8 cellular contexts compared by ENCODE assay signal in genomic region chr13:94824601-94825000, GRCh38.
"Had no signal": no experiment of that assay in that cellular context is flagged by ENCODE, and none has a peak within 500 bp of the region (broad histone marks: within the 10 kb centered on the region; RNA-seq: fewer than 3 reads in every experiment).

No MANE protein-coding gene starts in this region.

- H3K4me3 Mint-ChIP-seq: GM23338, HFFc6 had no signal

- DNase-seq: H7, HCEC 1CT, HFFc6, IMR-90, KG1 had no signal

- H2AFZ ChIP-seq: GM23338 had no signal

- H3K9me3 Mint-ChIP-seq: GM23338, HFFc6 had no signal

- H3K4me3 ChIP-seq: GM23338, K562 had no signal

- FAIRE-seq: HTR-8/SVneo, K562 had no signal

- ATAC-seq: K562 had no signal

- H3K27ac Mint-ChIP-seq: HFFc6 had no signal
